Comparison of ENCODE assay signal across 1 cellular context in the genomic region with DNA sequence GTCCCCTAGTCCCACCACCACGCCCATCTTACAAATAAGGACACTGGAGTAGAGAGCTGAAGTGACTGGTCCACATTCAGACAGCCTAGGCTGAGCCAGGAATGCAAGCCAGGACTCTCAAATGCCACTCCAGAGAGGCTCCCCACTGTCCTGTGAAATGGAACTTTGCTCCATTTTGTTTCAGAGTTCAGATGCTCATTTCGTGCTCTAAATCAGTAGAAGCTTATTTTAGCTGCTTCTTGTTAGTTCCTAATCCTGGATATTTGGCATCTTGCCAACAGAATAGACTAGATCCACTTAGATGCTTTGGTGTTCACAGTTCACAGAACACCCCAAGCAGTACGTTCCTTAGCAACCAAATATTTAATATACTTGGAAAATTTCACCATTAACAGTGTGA.
TF ChIP-seq lines count a peak whose summit lies in the region.

No MANE protein-coding gene starts in this region.

TF ChIP-seq in GM23338, 12 proteins besides CTCF, POLR2A, EP300 and RAD21 (continued from another document):
- TF ChIP-seq, protein P1, sequence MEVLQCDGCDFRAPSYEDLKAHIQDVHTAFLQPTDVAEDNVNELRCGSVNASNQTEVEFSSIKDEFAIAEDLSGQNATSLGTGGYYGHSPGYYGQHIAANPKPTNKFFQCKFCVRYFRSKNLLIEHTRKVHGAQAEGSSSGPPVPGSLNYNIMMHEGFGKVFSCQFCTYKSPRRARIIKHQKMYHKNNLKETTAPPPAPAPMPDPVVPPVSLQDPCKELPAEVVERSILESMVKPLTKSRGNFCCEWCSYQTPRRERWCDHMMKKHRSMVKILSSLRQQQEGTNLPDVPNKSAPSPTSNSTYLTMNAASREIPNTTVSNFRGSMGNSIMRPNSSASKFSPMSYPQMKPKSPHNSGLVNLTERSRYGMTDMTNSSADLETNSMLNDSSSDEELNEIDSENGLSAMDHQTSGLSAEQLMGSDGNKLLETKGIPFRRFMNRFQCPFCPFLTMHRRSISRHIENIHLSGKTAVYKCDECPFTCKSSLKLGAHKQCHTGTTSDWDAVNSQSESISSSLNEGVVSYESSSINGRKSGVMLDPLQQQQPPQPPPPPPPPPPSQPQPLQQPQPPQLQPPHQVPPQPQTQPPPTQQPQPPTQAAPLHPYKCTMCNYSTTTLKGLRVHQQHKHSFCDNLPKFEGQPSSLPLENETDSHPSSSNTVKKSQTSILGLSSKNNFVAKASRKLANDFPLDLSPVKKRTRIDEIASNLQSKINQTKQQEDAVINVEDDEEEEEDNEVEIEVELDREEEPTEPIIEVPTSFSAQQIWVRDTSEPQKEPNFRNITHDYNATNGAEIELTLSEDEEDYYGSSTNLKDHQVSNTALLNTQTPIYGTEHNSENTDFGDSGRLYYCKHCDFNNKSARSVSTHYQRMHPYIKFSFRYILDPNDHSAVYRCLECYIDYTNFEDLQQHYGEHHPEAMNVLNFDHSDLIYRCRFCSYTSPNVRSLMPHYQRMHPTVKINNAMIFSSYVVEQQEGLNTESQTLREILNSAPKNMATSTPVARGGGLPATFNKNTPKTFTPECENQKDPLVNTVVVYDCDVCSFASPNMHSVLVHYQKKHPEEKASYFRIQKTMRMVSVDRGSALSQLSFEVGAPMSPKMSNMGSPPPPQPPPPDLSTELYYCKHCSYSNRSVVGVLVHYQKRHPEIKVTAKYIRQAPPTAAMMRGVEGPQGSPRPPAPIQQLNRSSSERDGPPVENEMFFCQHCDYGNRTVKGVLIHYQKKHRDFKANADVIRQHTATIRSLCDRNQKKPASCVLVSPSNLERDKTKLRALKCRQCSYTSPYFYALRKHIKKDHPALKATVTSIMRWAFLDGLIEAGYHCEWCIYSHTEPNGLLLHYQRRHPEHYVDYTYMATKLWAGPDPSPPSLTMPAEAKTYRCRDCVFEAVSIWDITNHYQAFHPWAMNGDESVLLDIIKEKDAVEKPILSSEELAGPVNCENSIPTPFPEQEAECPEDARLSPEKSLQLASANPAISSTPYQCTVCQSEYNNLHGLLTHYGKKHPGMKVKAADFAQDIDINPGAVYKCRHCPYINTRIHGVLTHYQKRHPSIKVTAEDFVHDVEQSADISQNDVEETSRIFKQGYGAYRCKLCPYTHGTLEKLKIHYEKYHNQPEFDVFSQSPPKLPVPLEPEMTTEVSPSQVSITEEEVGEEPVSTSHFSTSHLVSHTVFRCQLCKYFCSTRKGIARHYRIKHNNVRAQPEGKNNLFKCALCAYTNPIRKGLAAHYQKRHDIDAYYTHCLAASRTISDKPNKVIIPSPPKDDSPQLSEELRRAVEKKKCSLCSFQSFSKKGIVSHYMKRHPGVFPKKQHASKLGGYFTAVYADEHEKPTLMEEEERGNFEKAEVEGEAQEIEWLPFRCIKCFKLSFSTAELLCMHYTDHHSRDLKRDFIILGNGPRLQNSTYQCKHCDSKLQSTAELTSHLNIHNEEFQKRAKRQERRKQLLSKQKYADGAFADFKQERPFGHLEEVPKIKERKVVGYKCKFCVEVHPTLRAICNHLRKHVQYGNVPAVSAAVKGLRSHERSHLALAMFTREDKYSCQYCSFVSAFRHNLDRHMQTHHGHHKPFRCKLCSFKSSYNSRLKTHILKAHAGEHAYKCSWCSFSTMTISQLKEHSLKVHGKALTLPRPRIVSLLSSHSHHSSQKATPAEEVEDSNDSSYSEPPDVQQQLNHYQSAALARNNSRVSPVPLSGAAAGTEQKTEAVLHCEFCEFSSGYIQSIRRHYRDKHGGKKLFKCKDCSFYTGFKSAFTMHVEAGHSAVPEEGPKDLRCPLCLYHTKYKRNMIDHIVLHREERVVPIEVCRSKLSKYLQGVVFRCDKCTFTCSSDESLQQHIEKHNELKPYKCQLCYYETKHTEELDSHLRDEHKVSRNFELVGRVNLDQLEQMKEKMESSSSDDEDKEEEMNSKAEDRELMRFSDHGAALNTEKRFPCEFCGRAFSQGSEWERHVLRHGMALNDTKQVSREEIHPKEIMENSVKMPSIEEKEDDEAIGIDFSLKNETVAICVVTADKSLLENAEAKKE (CRISPR knock-in tag; IDR thresholded peaks at IDR 0.05), result no peak
- TF ChIP-seq NANOG (IDR thresholded peaks at IDR 0.05; ENCODE audit: borderline replicate concordance) (no peak), ZNF331 (CRISPR knock-in tag; IDR thresholded peaks at IDR 0.05; ENCODE audit: low read depth) (no peak), POLR2AphosphoS5 (IDR thresholded peaks at IDR 0.05; ENCODE audit: low read depth) (no peak), STAT1 (IDR thresholded peaks at IDR 0.05; ENCODE audit: unreplicated experiment) (no peak), CREB1 (CRISPR knock-in tag; IDR thresholded peaks at IDR 0.05; ENCODE audit: low read depth) (no peak), EZH2 (IDR thresholded peaks at IDR 0.05; ENCODE audit: low read depth, unreplicated experiment) (no peak), JUNB (IDR thresholded peaks at IDR 0.05; ENCODE audit: unreplicated experiment) (no peak), EZH2phosphoT487 (IDR thresholded peaks at IDR 0.05; ENCODE audit: unreplicated experiment) (no peak), ZNF114 (CRISPR knock-in tag; IDR thresholded peaks at IDR 0.05) (no peak)
- TF ChIP-seq, protein P2, sequence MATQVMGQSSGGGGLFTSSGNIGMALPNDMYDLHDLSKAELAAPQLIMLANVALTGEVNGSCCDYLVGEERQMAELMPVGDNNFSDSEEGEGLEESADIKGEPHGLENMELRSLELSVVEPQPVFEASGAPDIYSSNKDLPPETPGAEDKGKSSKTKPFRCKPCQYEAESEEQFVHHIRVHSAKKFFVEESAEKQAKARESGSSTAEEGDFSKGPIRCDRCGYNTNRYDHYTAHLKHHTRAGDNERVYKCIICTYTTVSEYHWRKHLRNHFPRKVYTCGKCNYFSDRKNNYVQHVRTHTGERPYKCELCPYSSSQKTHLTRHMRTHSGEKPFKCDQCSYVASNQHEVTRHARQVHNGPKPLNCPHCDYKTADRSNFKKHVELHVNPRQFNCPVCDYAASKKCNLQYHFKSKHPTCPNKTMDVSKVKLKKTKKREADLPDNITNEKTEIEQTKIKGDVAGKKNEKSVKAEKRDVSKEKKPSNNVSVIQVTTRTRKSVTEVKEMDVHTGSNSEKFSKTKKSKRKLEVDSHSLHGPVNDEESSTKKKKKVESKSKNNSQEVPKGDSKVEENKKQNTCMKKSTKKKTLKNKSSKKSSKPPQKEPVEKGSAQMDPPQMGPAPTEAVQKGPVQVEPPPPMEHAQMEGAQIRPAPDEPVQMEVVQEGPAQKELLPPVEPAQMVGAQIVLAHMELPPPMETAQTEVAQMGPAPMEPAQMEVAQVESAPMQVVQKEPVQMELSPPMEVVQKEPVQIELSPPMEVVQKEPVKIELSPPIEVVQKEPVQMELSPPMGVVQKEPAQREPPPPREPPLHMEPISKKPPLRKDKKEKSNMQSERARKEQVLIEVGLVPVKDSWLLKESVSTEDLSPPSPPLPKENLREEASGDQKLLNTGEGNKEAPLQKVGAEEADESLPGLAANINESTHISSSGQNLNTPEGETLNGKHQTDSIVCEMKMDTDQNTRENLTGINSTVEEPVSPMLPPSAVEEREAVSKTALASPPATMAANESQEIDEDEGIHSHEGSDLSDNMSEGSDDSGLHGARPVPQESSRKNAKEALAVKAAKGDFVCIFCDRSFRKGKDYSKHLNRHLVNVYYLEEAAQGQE (IDR thresholded peaks at IDR 0.05; ENCODE audit: unreplicated experiment), result no peak
